2 cellular contexts compared by ENCODE assay signal in the genomic region with DNA sequence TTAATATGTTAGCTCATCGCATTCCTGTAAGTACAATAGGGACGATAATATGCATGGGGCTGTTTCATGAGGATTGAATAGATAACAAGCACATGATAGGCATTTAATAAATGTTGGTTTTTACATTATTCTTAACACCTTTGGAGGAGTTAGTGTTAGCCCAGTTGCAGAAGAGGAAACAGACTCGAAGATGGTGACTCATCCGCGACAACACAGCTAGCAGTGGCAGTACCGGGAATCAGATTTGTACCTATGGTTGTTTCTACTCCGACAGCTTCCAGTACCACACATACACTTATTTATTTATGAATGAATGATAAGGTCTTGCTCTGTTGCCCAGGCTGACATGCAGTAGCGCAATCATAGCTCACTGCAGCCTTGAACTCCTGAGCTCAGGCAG.
TF ChIP-seq lines count a peak whose summit lies in the region.

No MANE protein-coding gene starts in this region.

TF ChIP-seq in HepG2, 621 proteins besides CTCF, POLR2A, EP300 and RAD21:
- TF ChIP-seq ZNF121 (CRISPR knock-in tag; IDR thresholded peaks at IDR 0.05) (peak; percentile 62; the same call in 1 of the 2 replicates), ZHX2 (IDR thresholded peaks at IDR 0.05; ENCODE audit: low read depth) (no peak), ZHX2 (CRISPR knock-in tag; IDR thresholded peaks at IDR 0.05; ENCODE audit: borderline replicate concordance) (no peak), ZNF317 (CRISPR knock-in tag; IDR thresholded peaks at IDR 0.05) (no peak), FOSL2 (CRISPR knock-in tag; IDR thresholded peaks at IDR 0.05) (0 out of 2 replicates have a peak, but pooled peaks have one; percentile 46)

TF ChIP-seq in K562, 482 proteins besides CTCF, POLR2A, EP300 and RAD21:
- no peak for TF ChIP-seq STAG1 (CRISPR knock-in tag; IDR thresholded peaks at IDR 0.05; ENCODE audit: borderline replicate concordance)
- TF ChIP-seq JUND (IDR thresholded peaks at IDR 0.05; ENCODE audit: borderline replicate concordance, low read depth, low read length), result 0 out of 2 replicates have a peak, but pooled peaks have one; percentile 21
- peak; percentile 17; the same call in 1 of the 3 replicates for TF ChIP-seq JUND (tag; IDR thresholded peaks at IDR 0.05; ENCODE audit: borderline replicate concordance, low read depth, low read length)
- TF ChIP-seq FOSL1 (tag; conservative IDR thresholded peaks at IDR 0.05), result peak; percentile 55
- no peak for TF ChIP-seq JUNB (CRISPR knock-in tag; conservative IDR thresholded peaks at IDR 0.05)
- no peak for TF ChIP-seq ZNF212 (CRISPR knock-in tag; IDR thresholded peaks at IDR 0.05)
- TF ChIP-seq ATF3 (IDR thresholded peaks at IDR 0.05), result peak; percentile 20; the same call in 1 of the 2 replicates
- TF ChIP-seq ATF3 (CRISPR knock-in tag; conservative IDR thresholded peaks at IDR 0.05), result no peak
